Comparison of ENCODE assay signal across 1 cellular context in genomic region chr11:75334976-75335375, GRCh38.
TF ChIP-seq lines count a peak whose summit lies in the region.

No MANE protein-coding gene starts in this region.

TF ChIP-seq in GM23338, 12 proteins besides CTCF, POLR2A, EP300 and RAD21 (continued from another document):
- no peak for TF ChIP-seq ZNF114 (CRISPR knock-in tag; IDR thresholded peaks at IDR 0.05)
